In genomic region chr2:85899849-85900248, GRCh38 we compare ENCODE assay signal across 17 cellular contexts. TPM values are rescaled to one million over a fixed set of nuclear protein-coding genes. Genes with fewer than 3 reads are reported as not detected.
A peak's percentile ranks its signal among the peaks of the same experiment; 100 is the strongest.
DNase-seq lines count a peak whose midpoint lies in the region; ATAC-seq and TF ChIP-seq lines count a peak whose summit lies in the region.
"Had no signal": no experiment of that assay in that cellular context is flagged by ENCODE, and none has a peak within 500 bp of the region (broad histone marks: within the 10 kb centered on the region; RNA-seq: fewer than 3 reads in every experiment).

No MANE protein-coding gene starts in this region.

- no peak for TF ChIP-seq POLR2A in thyroid gland (IDR thresholded peaks at IDR 0.05)

- POLR2A ChIA-PET in activated CD8-positive, alpha-beta T cell treated with anti-CD3 and anti-CD28 coated beads, Interleukin-2, amount 10 ng/mL, durations not matched to agents 7 days and 5 days (lab: Charles Lee) = no interaction called here
- POLR2A ChIA-PET in naive thymus-derived CD4-positive, alpha-beta T cell (lab: Charles Lee) = interaction anchor here (1.0 to 3.8 kb wide), 4 partner anchors 9 to 136 kb away, joined by 3 to 31 read pairs (median 4); partner anchors contain the start of gene ST3GAL5

- H3K9me3 ChIP-seq in naive thymus-derived CD4-positive, alpha-beta T cell (ENCODE audit: control insufficient read depth in 2 of 3, low read length in 3 of 3) = no peaks in the 10 kb centered on the region
- H3K9me3 ChIP-seq in thyroid gland = no peaks in the 10 kb centered on the region
- H3K9me3 ChIP-seq: Caco-2, MG63 had no signal

- no peak for TF ChIP-seq CTCF in thyroid gland (IDR thresholded peaks at IDR 0.05)

- H3K4me3 Mint-ChIP-seq in activated naive CD4-positive, alpha-beta T cell treated with anti-CD3 and anti-CD28 coated beads, Interleukin-2, amount 10 ng/mL, durations not matched to agents 7 days and 5 days = no peak overlapping the region
- no peak overlapping the region for H3K4me3 Mint-ChIP-seq in activated CD8-positive, alpha-beta T cell treated with anti-CD3 and anti-CD28 coated beads, Interleukin-2, amount 10 ng/mL, durations not matched to agents 7 days and 5 days
- H3K4me3 Mint-ChIP-seq in naive thymus-derived CD4-positive, alpha-beta T cell = peak overlapping the region in 1 of 10 donors; percentile 32

- WGBS in thyroid gland, 2 donors = 18 to 32% methylated on average over 1 of the region's 1 CpG

- peaks cover 12% of the 10 kb centered on the region for H3K36me3 Mint-ChIP-seq in activated naive CD4-positive, alpha-beta T cell treated with anti-CD3 and anti-CD28 coated beads, Interleukin-2, amount 10 ng/mL, durations not matched to agents 7 days and 5 days
- H3K36me3 Mint-ChIP-seq in activated naive CD4-positive, alpha-beta T cell treated with anti-CD3 and anti-CD28 coated beads, Interleukin-2, amount 50 U/mL, for 72 hours = peaks cover 4 to 6% of the 10 kb centered on the region in 2 donors
- H3K36me3 Mint-ChIP-seq in activated CD8-positive, alpha-beta T cell treated with anti-CD3 and anti-CD28 coated beads, Interleukin-2, amount 10 ng/mL, durations not matched to agents 7 days and 5 days (ENCODE audit: low read depth) = peaks cover 13% of the 10 kb centered on the region
- peaks cover 0 to 15% (median 4%) of the 10 kb centered on the region in 5 donors for H3K36me3 Mint-ChIP-seq in naive thymus-derived CD4-positive, alpha-beta T cell

- H3K36me3 ChIP-seq in naive thymus-derived CD4-positive, alpha-beta T cell (ENCODE audit: control insufficient read depth in 2 of 3, insufficient read depth in 3 of 3, low read length in 3 of 3) = no peaks in the 10 kb centered on the region
- no peaks in the 10 kb centered on the region for H3K36me3 ChIP-seq in thyroid gland
- H3K36me3 ChIP-seq: MG63 had no signal

- no peaks in the 10 kb centered on the region for H3K27me3 ChIP-seq in naive thymus-derived CD4-positive, alpha-beta T cell (ENCODE audit: control insufficient read depth in 2 of 2, insufficient read depth in 2 of 2, low read length in 2 of 2)
- H3K27me3 ChIP-seq in thyroid gland = no peaks in the 10 kb centered on the region
- H3K27me3 ChIP-seq: MG63 had no signal

- intact Hi-C loops in naive thymus-derived CD4-positive, alpha-beta T cell (cut with micrococcal nuclease) = loop anchor here in 1 of 2 donors (1.0 to 5.0 kb wide), 2 partner anchors 11 to 97 kb away; no protein-coding TSS in a partner anchor
- intact Hi-C loops in thyroid gland (cut with DNase I) = loop anchor here (10.0 kb wide), 1 partner anchor 95 kb away; no protein-coding TSS in a partner anchor

- CTCF ChIA-PET in activated naive CD4-positive, alpha-beta T cell treated with anti-CD3 and anti-CD28 coated beads, Interleukin-2, amount 10 ng/mL, durations not matched to agents 7 days and 5 days (lab: Charles Lee) = interaction anchor here (1.1 to 2.6 kb wide), 2 partner anchors 11 to 70 kb away, joined by 3 to 12 read pairs; partner anchors contain the start of gene ST3GAL5
- CTCF ChIA-PET in activated CD8-positive, alpha-beta T cell treated with anti-CD3 and anti-CD28 coated beads, Interleukin-2, amount 10 ng/mL, durations not matched to agents 7 days and 5 days (lab: Charles Lee) = interaction anchor here (1.3 to 3.9 kb wide), 3 partner anchors 10 to 180 kb away, joined by 3 to 26 read pairs (median 6); partner anchors contain the start of gene ST3GAL5
- CTCF ChIA-PET in naive thymus-derived CD4-positive, alpha-beta T cell (lab: Charles Lee) = interaction anchor here (1.3 to 2.4 kb wide), 4 partner anchors 11 to 136 kb away, joined by 3 to 8 read pairs (median 4); partner anchors contain the start of gene ST3GAL5

- no peak overlapping the region for H3K4me3 ChIP-seq in naive thymus-derived CD4-positive, alpha-beta T cell (ENCODE audit: low read length)
- H3K4me3 ChIP-seq in thyroid gland (replicated peaks in 1 of 3) = no peak overlapping the region
- H3K4me3 ChIP-seq: MG63 had no signal

- peaks cover 0 to 7% of the 10 kb centered on the region in 2 donors for H3K4me1 ChIP-seq in naive thymus-derived CD4-positive, alpha-beta T cell (ENCODE audit: control insufficient read depth in 2 of 2, insufficient read depth in 2 of 2, low read length in 2 of 2)
- H3K4me1 ChIP-seq in thyroid gland = peaks cover 40 to 52% of the 10 kb centered on the region in 2 donors
- H3K4me1 ChIP-seq: Caco-2 had no signal

- no peak overlapping the region for H3K27ac ChIP-seq in naive thymus-derived CD4-positive, alpha-beta T cell (ENCODE audit: low read depth, low read length)
- peak overlapping the region; percentile 89 to 92 (median 91) for H3K27ac ChIP-seq in thyroid gland

- H3K9me3 Mint-ChIP-seq in activated naive CD4-positive, alpha-beta T cell treated with anti-CD3 and anti-CD28 coated beads, Interleukin-2, amount 10 ng/mL, durations not matched to agents 7 days and 5 days = peaks cover 11% of the 10 kb centered on the region
- peaks cover 4 to 17% of the 10 kb centered on the region in 2 donors for H3K9me3 Mint-ChIP-seq in activated naive CD4-positive, alpha-beta T cell treated with anti-CD3 and anti-CD28 coated beads, Interleukin-2, amount 50 U/mL, for 72 hours
- H3K9me3 Mint-ChIP-seq in activated CD8-positive, alpha-beta T cell treated with anti-CD3 and anti-CD28 coated beads, Interleukin-2, amount 10 ng/mL, durations not matched to agents 7 days and 5 days (ENCODE audit: insufficient read depth) = peaks cover 16% of the 10 kb centered on the region
- H3K9me3 Mint-ChIP-seq in naive thymus-derived CD4-positive, alpha-beta T cell = peaks cover 0 to 6% (median 3%) of the 10 kb centered on the region in 11 donors

- ATAC-seq in activated naive CD4-positive, alpha-beta T cell treated with anti-CD3 and anti-CD28 coated beads, Interleukin-2, amount 50 U/mL, for 72 hours = no peak
- ATAC-seq in activated CD8-positive, alpha-beta T cell treated with anti-CD3 and anti-CD28 coated beads, Interleukin-2, amount 10 ng/mL, durations not matched to agents 7 days and 5 days = no peak
- ATAC-seq in naive thymus-derived CD4-positive, alpha-beta T cell = no peak
- ATAC-seq in GM21360 (IDR thresholded peaks at IDR 0.05; ENCODE audit: unreplicated experiment) = no peak
- ATAC-seq: Panc1 had no signal

- peak overlapping the region; percentile 72 for H3K27ac Mint-ChIP-seq in activated naive CD4-positive, alpha-beta T cell treated with anti-CD3 and anti-CD28 coated beads, Interleukin-2, amount 10 ng/mL, durations not matched to agents 7 days and 5 days
- no peak overlapping the region for H3K27ac Mint-ChIP-seq in activated naive CD4-positive, alpha-beta T cell treated with anti-CD3 and anti-CD28 coated beads, Interleukin-2, amount 50 U/mL, for 72 hours
- peak overlapping the region; percentile 8 for H3K27ac Mint-ChIP-seq in activated CD8-positive, alpha-beta T cell treated with anti-CD3 and anti-CD28 coated beads, Interleukin-2, amount 10 ng/mL, durations not matched to agents 7 days and 5 days
- peak overlapping the region in 7 of 9 donors; percentile 2 to 75 (median 45) for H3K27ac Mint-ChIP-seq in naive thymus-derived CD4-positive, alpha-beta T cell

- DNase-seq in activated naive CD4-positive, alpha-beta T cell treated with anti-CD3 and anti-CD28 coated beads, Interleukin-2, amount 10 ng/mL, durations not matched to agents 7 days and 5 days = no peak
- DNase-seq in activated naive CD4-positive, alpha-beta T cell treated with anti-CD3 and anti-CD28 coated beads, Interleukin-2, amount 50 U/mL, for 72 hours (ENCODE audit: low spot score in 2 of 2) = no peak
- no peak for DNase-seq in activated CD8-positive, alpha-beta T cell treated with anti-CD3 and anti-CD28 coated beads, Interleukin-2, amount 10 ng/mL, durations not matched to agents 7 days and 5 days
- no peak for DNase-seq in naive thymus-derived CD4-positive, alpha-beta T cell
- peak in 1 of 2 donors; percentile 33 for DNase-seq in thyroid gland
- DNase-seq in activated CD4-positive, alpha-beta T cell treated with anti-CD3 and anti-CD28 coated beads for 48 hours = no peak
- no peak for DNase-seq in stimulated activated CD4-positive, alpha-beta T cell treated with anti-CD3 and anti-CD28 coated beads, Interleukin-2, amount 100 ng/mL, for 24 hours
- DNase-seq: Caco-2, HCEC 1CT, Karpas-422, MG63, NCI-H1092, NCI-H2081 treated with DMSO at 0.1 percent for 48 hours, NCI-H2227 treated with DMSO at 0.1 percent for 48 hours, NCI-H524 treated with DMSO at 0.1 percent for 48 hours had no signal

- peaks cover 39% of the 10 kb centered on the region for H3K4me1 Mint-ChIP-seq in activated naive CD4-positive, alpha-beta T cell treated with anti-CD3 and anti-CD28 coated beads, Interleukin-2, amount 10 ng/mL, durations not matched to agents 7 days and 5 days
- H3K4me1 Mint-ChIP-seq in activated CD8-positive, alpha-beta T cell treated with anti-CD3 and anti-CD28 coated beads, Interleukin-2, amount 10 ng/mL, durations not matched to agents 7 days and 5 days (ENCODE audit: low read depth) = peaks cover 41% of the 10 kb centered on the region
- H3K4me1 Mint-ChIP-seq in naive thymus-derived CD4-positive, alpha-beta T cell = peaks cover 5 to 41% (median 23%) of the 10 kb centered on the region in 7 donors

- H3K27me3 Mint-ChIP-seq in activated naive CD4-positive, alpha-beta T cell treated with anti-CD3 and anti-CD28 coated beads, Interleukin-2, amount 10 ng/mL, durations not matched to agents 7 days and 5 days = peaks cover 7% of the 10 kb centered on the region
- H3K27me3 Mint-ChIP-seq in activated CD8-positive, alpha-beta T cell treated with anti-CD3 and anti-CD28 coated beads, Interleukin-2, amount 10 ng/mL, durations not matched to agents 7 days and 5 days (ENCODE audit: low read depth) = no peaks in the 10 kb centered on the region
- H3K27me3 Mint-ChIP-seq in naive thymus-derived CD4-positive, alpha-beta T cell = peaks cover 0 to 1% (median 0%) of the 10 kb centered on the region in 5 donors

RNA-seq across cellular contexts. Expression of gene ST3GAL5, which starts 11.1 kb away (rescaled TPM):
- total RNA-seq in activated naive CD4-positive, alpha-beta T cell treated with anti-CD3 and anti-CD28 coated beads, Interleukin-2, amount 50 U/mL, for 72 hours = 1 to 10 TPM; 8.9 TPM
- total RNA-seq in activated CD8-positive, alpha-beta T cell treated with anti-CD3 and anti-CD28 coated beads, Interleukin-2, amount 10 ng/mL, durations not matched to agents 7 days and 5 days = 10 to 100 TPM; 43.4 to 46.7 TPM
- 10 to 100 TPM; 37.9 to 53.6 (median 43.0) TPM for total RNA-seq in naive thymus-derived CD4-positive, alpha-beta T cell
- 10 to 100 TPM; 15.0 to 16.8 TPM for polyA plus RNA-seq in naive thymus-derived CD4-positive, alpha-beta T cell
- 100 to 1,000 TPM; 139 to 199 (median 156) TPM for total RNA-seq in thyroid gland

Comparison
In these comparisons a context has a peak if more than half of its experiments do, and no peak if none do; other contexts are left out.
1. H3K27ac Mint-ChIP-seq: peak in activated naive CD4-positive, alpha-beta T cell treated with anti-CD3 and anti-CD28 coated beads, Interleukin-2, amount 10 ng/mL, durations not matched to agents 7 days and 5 days (single experiment), activated CD8-positive, alpha-beta T cell treated with anti-CD3 and anti-CD28 coated beads, Interleukin-2, amount 10 ng/mL, durations not matched to agents 7 days and 5 days (single experiment) and naive thymus-derived CD4-positive, alpha-beta T cell (7 of 9); none in activated naive CD4-positive, alpha-beta T cell treated with anti-CD3 and anti-CD28 coated beads, Interleukin-2, amount 50 U/mL, for 72 hours (0 of 2).